In genomic region chr4:47109379-47109778, GRCh38 we compare ENCODE assay signal across 20 cellular contexts.
DNase-seq lines count a peak whose midpoint lies in the region; ATAC-seq and TF ChIP-seq lines count a peak whose summit lies in the region.
"Had no signal": no experiment of that assay in that cellular context is flagged by ENCODE, and none has a peak within 500 bp of the region (broad histone marks: within the 10 kb centered on the region; RNA-seq: fewer than 3 reads in every experiment).

No MANE protein-coding gene starts in this region.

- H3K4me3 Mint-ChIP-seq in neural progenitor cell = no peak overlapping the region
- H3K4me3 Mint-ChIP-seq: IgD-negative memory B cell had no signal

- H2AFZ ChIP-seq in OCI-LY7 (ENCODE audit: low read length) (no peak overlapping the region), neural progenitor cell (replicated peaks) (no peak overlapping the region)

- no peaks in the 10 kb centered on the region for H3K36me3 Mint-ChIP-seq in neural progenitor cell
- H3K36me3 Mint-ChIP-seq: IgD-negative memory B cell had no signal

- POLR2A ChIA-PET in OCI-LY7 (lab: Charles Lee) = interaction anchor here (0.6 to 0.9 kb wide), 2 partner anchors 15 to 36 kb away, joined by 3 read pairs; no protein-coding TSS in a partner anchor

- intact Hi-C loops in OCI-LY7 (cut with micrococcal nuclease; ENCODE audit: unreplicated experiment) = no loop called here

- no peaks in the 10 kb centered on the region for H3F3A ChIP-seq in neural progenitor cell (ENCODE audit: low read depth)

- H3K9me2 ChIP-seq in OCI-LY7 (ENCODE audit: insufficient read depth, low read length) = no peaks in the 10 kb centered on the region

- H3K27me3 ChIP-seq in neural progenitor cell = no peaks in the 10 kb centered on the region

- no TSS peak for BruUV-seq in OCI-LY7 (replicated peaks; lab: Mats Ljungman, UMichigan)

- no peaks in the 10 kb centered on the region for H3K27me3 Mint-ChIP-seq in neural progenitor cell (ENCODE audit: insufficient read depth, low read depth)
- H3K27me3 Mint-ChIP-seq: IgD-negative memory B cell had no signal

- H3K4me1 ChIP-seq in OCI-LY7 (ENCODE audit: insufficient read depth, low read length, poor library complexity, severe bottlenecking) (no peaks in the 10 kb centered on the region), neural progenitor cell (no peaks in the 10 kb centered on the region)

- CTCF ChIA-PET in OCI-LY7 (lab: Charles Lee; ENCODE audit: unreplicated experiment) = no interaction called here

- no peak for ATAC-seq in HG03025 (IDR thresholded peaks at IDR 0.05; ENCODE audit: low FRiP score, unreplicated experiment)

- TF ChIP-seq CTCF in OCI-LY7 (conservative IDR thresholded peaks at IDR 0.05; ENCODE audit: low read length) (0 out of 2 replicates have a peak, but pooled peaks have one; percentile 24), choroid plexus epithelial cell (conservative IDR thresholded peaks at IDR 0.05; ENCODE audit: low read depth, low read length) (peak; percentile 22), neural progenitor cell (IDR thresholded peaks at IDR 0.05) (no peak)

- no peak overlapping the region for H3K27ac Mint-ChIP-seq in neural progenitor cell
- H3K27ac Mint-ChIP-seq: IgD-negative memory B cell had no signal

- H3K4me2 ChIP-seq in OCI-LY7 (ENCODE audit: low read length) = no peak overlapping the region
- H3K4me2 ChIP-seq in neural progenitor cell = no peak overlapping the region

- no peaks in the 10 kb centered on the region for H3K9me3 ChIP-seq in OCI-LY7 (ENCODE audit: low read length)
- H3K9me3 ChIP-seq in neural progenitor cell (ENCODE audit: low read depth) = no peaks in the 10 kb centered on the region

- H3K4me3 ChIP-seq in OCI-LY7 (ENCODE audit: low read depth, low read length, poor library complexity, severe bottlenecking) (no peak overlapping the region), choroid plexus epithelial cell (ENCODE audit: low read depth, low read length) (no peak overlapping the region), neural progenitor cell (no peak overlapping the region)

- H3K36me3 ChIP-seq in OCI-LY7 (ENCODE audit: insufficient read depth, low read length) (no peaks in the 10 kb centered on the region), neural progenitor cell (no peaks in the 10 kb centered on the region)

- DNase-seq in DMS53 (lab: John Stamatoyannopoulos, UW) (peak; percentile 18), DMS53 treated with DMSO at 0.1 percent for 48 hours (lab: John Stamatoyannopoulos, UW; ENCODE audit: unreplicated experiment) (no peak), OCI-LY7 (ENCODE audit: low spot score) (no peak), choroid plexus epithelial cell (ENCODE audit: low read depth) (no peak), pons (ENCODE audit: low spot score) (no peak), NCI-H82 (lab: John Stamatoyannopoulos, UW) (no peak), neural progenitor cell (ENCODE audit: low spot score) (no peak)
- DNase-seq: 8988T, AML-193, DMS79 treated with DMSO at 0.1 percent for 48 hours, HCEC 1CT, NCI-H1694 treated with DMSO at 0.1 percent for 48 hours, NCI-H446, NCI-H526, SHP77 treated with DMSO at 0.1 percent for 48 hours, T-helper 1 cell had no signal

- no peaks in the 10 kb centered on the region for H3K9me3 Mint-ChIP-seq in neural progenitor cell
- H3K9me3 Mint-ChIP-seq: IgD-negative memory B cell had no signal

- no peak overlapping the region for H3K27ac ChIP-seq in OCI-LY7 (ENCODE audit: low read depth, low read length, poor library complexity, severe bottlenecking)
- no peak overlapping the region for H3K27ac ChIP-seq in neural progenitor cell
- H3K27ac ChIP-seq: C4-2B, RWPE1 had no signal

- no peak overlapping the region for H3K9ac ChIP-seq in neural progenitor cell

- no peaks in the 10 kb centered on the region for H3K4me1 Mint-ChIP-seq in neural progenitor cell
- H3K4me1 Mint-ChIP-seq: IgD-negative memory B cell had no signal

- H4K20me1 ChIP-seq in OCI-LY7 (ENCODE audit: insufficient read depth, low read length) (no peaks in the 10 kb centered on the region), neural progenitor cell (ENCODE audit: low read depth) (no peaks in the 10 kb centered on the region)

- H3K79me2 ChIP-seq in OCI-LY7 (ENCODE audit: insufficient read depth, low read depth, low read length) (no peaks in the 10 kb centered on the region), neural progenitor cell (ENCODE audit: low read depth) (no peaks in the 10 kb centered on the region)
